25 cellular contexts compared by ENCODE assay signal in the genomic region with DNA sequence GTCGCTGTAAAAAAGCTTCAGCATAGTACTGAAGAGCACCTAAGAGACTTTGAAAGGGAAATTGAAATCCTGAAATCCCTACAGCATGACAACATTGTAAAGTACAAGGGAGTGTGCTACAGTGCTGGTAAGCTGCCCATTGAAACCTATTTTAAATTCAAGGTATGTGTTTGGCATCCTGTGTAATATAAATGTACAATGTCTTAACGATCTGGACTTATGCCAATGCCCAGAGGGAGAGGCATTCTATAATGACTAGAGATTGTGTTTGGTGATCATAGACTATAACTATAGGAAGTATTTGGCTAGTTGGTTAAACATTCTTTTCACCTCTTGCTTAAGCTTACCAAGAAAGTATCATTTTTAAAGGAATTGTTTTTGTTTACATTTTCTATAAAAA.
A peak's percentile ranks its signal among the peaks of the same experiment; 100 is the strongest.
DNase-seq lines count a peak whose midpoint lies in the region; ATAC-seq, FAIRE-seq and TF ChIP-seq lines count a peak whose summit lies in the region.
"Had no signal": no experiment of that assay in that cellular context is flagged by ENCODE, and none has a peak within 500 bp of the region (broad histone marks: within the 10 kb centered on the region; RNA-seq: fewer than 3 reads in every experiment).

No MANE protein-coding gene starts in this region.

- TF ChIP-seq POLR2A in endothelial cell of umbilical vein (IDR thresholded peaks at IDR 0.05; ENCODE audit: low read depth, low read length) (no peak), transverse colon (IDR thresholded peaks at IDR 0.05) (no peak)

- no peak overlapping the region for H3K4me2 ChIP-seq in endothelial cell of umbilical vein (ENCODE audit: insufficient read depth, low read length)
- H3K4me2 ChIP-seq: A549; BLaER1 treated with 17β-estradiol and CSF1 and Interleukin-3, amounts not matched to agents 10 nM and 100 nM had no signal

- peak; percentile 24 for DNase-seq in NCI-H146 (lab: John Stamatoyannopoulos, UW)
- no peak for DNase-seq in NCI-H146 treated with DMSO at 0.1 percent for 48 hours (lab: John Stamatoyannopoulos, UW; ENCODE audit: unreplicated experiment)
- DNase-seq in NCI-H345 (lab: John Stamatoyannopoulos, UW): peak; percentile 83
- peak; percentile 11 for DNase-seq in endothelial cell of umbilical vein (ENCODE audit: low read depth, low spot score)
- peak; percentile 16 for DNase-seq in small intestine
- DNase-seq in transverse colon: no peak
- DNase-seq in CD8-positive, alpha-beta T cell: no peak
- DNase-seq: activated CD4-positive, alpha-beta T cell treated with anti-CD3 and anti-CD28 coated beads, Interleukin-2, amount 10 ng/mL, durations not matched to agents 7 days and 5 days; immature natural killer cell; Peyer's patch; retina; stimulated activated CD8-positive, alpha-beta memory T cell treated with anti-CD3 and anti-CD28 coated beads, Interleukin-4, amount 100 ng/mL, for 48 hours; T-helper 2 cell; upper lobe of left lung had no signal

- TF ChIP-seq CTCF in endothelial cell of umbilical vein (IDR thresholded peaks at IDR 0.05; ENCODE audit: extremely low read depth in 1 of 2, insufficient read depth in 1 of 2, low read depth in 1 of 2, low read length in 2 of 2) (no peak), transverse colon (IDR thresholded peaks at IDR 0.05) (no peak)
- TF ChIP-seq CTCF in CD8-positive, alpha-beta T cell (IDR thresholded peaks at IDR 0.05): no peak

- no peaks in the 10 kb centered on the region for H3K27me3 ChIP-seq in endothelial cell of umbilical vein (ENCODE audit: control insufficient read depth in 2 of 2, insufficient read depth in 2 of 2, low read length in 2 of 2)
- no peaks in the 10 kb centered on the region for H3K27me3 ChIP-seq in small intestine (ENCODE audit: control insufficient read depth in 2 of 2, insufficient read depth in 2 of 2, low read length in 2 of 2)
- H3K27me3 ChIP-seq in transverse colon: no peaks in the 10 kb centered on the region
- H3K27me3 ChIP-seq in CD8-positive, alpha-beta T cell (ENCODE audit: insufficient read depth, low read length): no peaks in the 10 kb centered on the region
- H3K27me3 ChIP-seq: BLaER1 treated with 17β-estradiol and CSF1 and Interleukin-3, amounts not matched to agents 10 nM and 100 nM; Peyer's patch; upper lobe of left lung had no signal

- H3K4me1 ChIP-seq in endothelial cell of umbilical vein (ENCODE audit: control insufficient read depth, extremely low read depth, insufficient read depth, low read length) (peaks cover 12% of the 10 kb centered on the region), small intestine (ENCODE audit: control insufficient read depth in 2 of 2, insufficient read depth in 1 of 2, low read depth in 1 of 2, low read length in 1 of 2) (no peaks in the 10 kb centered on the region), transverse colon (peaks cover 0 to 4% (median 3%) of the 10 kb centered on the region in 4 donors)
- H3K4me1 ChIP-seq in CD8-positive, alpha-beta T cell (ENCODE audit: insufficient read depth, low read length): no peaks in the 10 kb centered on the region
- H3K4me1 ChIP-seq: A549; BLaER1 treated with 17β-estradiol and CSF1 and Interleukin-3, amounts not matched to agents 10 nM and 100 nM; Peyer's patch; upper lobe of left lung had no signal

- TF ChIP-seq EP300 in transverse colon (IDR thresholded peaks at IDR 0.05; ENCODE audit: low read depth): no peak

- H2AFZ ChIP-seq in endothelial cell of umbilical vein (ENCODE audit: low read depth, low read length): no peak overlapping the region

- H3K4me3 Mint-ChIP-seq in CD8-positive, alpha-beta T cell: no peak overlapping the region
- H3K4me3 Mint-ChIP-seq: activated CD4-positive, alpha-beta T cell treated with anti-CD3 and anti-CD28 coated beads, Interleukin-2, amount 10 ng/mL, durations not matched to agents 7 days and 5 days; brain; immature natural killer cell had no signal

- no peaks in the 10 kb centered on the region for H4K20me1 ChIP-seq in endothelial cell of umbilical vein (replicated peaks; ENCODE audit: control insufficient read depth, extremely low read depth, insufficient read depth, low read length)
- H4K20me1 ChIP-seq: BLaER1 treated with 17β-estradiol and CSF1 and Interleukin-3, amounts not matched to agents 10 nM and 100 nM had no signal

- BruUV-seq in endothelial cell of umbilical vein (replicated peaks; lab: Mats Ljungman, UMichigan): no TSS peak

- H3K27ac Mint-ChIP-seq in CD8-positive, alpha-beta T cell: no peak overlapping the region
- H3K27ac Mint-ChIP-seq: activated CD4-positive, alpha-beta T cell treated with anti-CD3 and anti-CD28 coated beads, Interleukin-2, amount 10 ng/mL, durations not matched to agents 7 days and 5 days; activated T-helper 2 cell treated with anti-CD3 and anti-CD28 coated beads, Interferon-gamma antibody, Interleukin-2, Interleukin-4, amounts not matched to agents 10 μg/mL and 5 μg/mL and 100 μg/mL, durations not matched to agents 14 hours and 24 hours and 36 hours; immature natural killer cell had no signal

- dilution Hi-C loops in endothelial cell of umbilical vein (cut with MboI; ENCODE audit: extremely low pct_ligation_motif_present, low sequenced_read_pairs): no loop called here

- CTCF ChIA-PET in endothelial cell of umbilical vein (lab: Charles Lee): interaction anchor here (1.1 to 1.6 kb wide), 2 partner anchors 96 to 331 kb away, joined by 3 read pairs; no protein-coding TSS in a partner anchor
- CTCF ChIA-PET in CD8-positive, alpha-beta T cell (lab: Charles Lee): no interaction called here

- no peaks in the 10 kb centered on the region for H3K79me2 ChIP-seq in endothelial cell of umbilical vein (ENCODE audit: control insufficient read depth, insufficient read depth, low read length)

- 89 to 98% (median 96%) methylated on average over 2 of the region's 2 CpGs for WGBS in small intestine, 3 donors
- WGBS in transverse colon (ENCODE audit: low coverage in 1 of 2), 2 donors: 63 to 72% methylated on average over 2 of the region's 2 CpGs

- FAIRE-seq in endothelial cell of umbilical vein (lab: Jason Lieb, UNC) (no peak), small intestine (lab: Jason Lieb, UNC) (no peak)
- FAIRE-seq: A549, colon, GM12878, HepG2 had no signal

- no peaks in the 10 kb centered on the region for H3K4me1 Mint-ChIP-seq in CD8-positive, alpha-beta T cell (ENCODE audit: low read depth)
- H3K4me1 Mint-ChIP-seq: activated CD4-positive, alpha-beta T cell treated with anti-CD3 and anti-CD28 coated beads, Interleukin-2, amount 10 ng/mL, durations not matched to agents 7 days and 5 days; brain; immature natural killer cell had no signal

- H3K4me3 ChIP-seq in endothelial cell of umbilical vein (replicated peaks in 1 of 3; ENCODE audit: insufficient read depth in 1 of 3, low read depth in 1 of 3, low read length in 3 of 3) (no peak overlapping the region), small intestine (ENCODE audit: low read depth in 1 of 2, low read length in 2 of 2) (no peak overlapping the region), transverse colon (no peak overlapping the region)
- no peak overlapping the region for H3K4me3 ChIP-seq in CD8-positive, alpha-beta T cell (ENCODE audit: low read depth, low read length)
- H3K4me3 ChIP-seq: A549; BLaER1 treated with 17β-estradiol and CSF1 and Interleukin-3, amounts not matched to agents 10 nM and 100 nM; GM12878; lung; Peyer's patch; SK-N-MC; upper lobe of left lung had no signal

- no peaks in the 10 kb centered on the region for H3K9me1 ChIP-seq in endothelial cell of umbilical vein (replicated peaks; ENCODE audit: control insufficient read depth, extremely low read depth, insufficient read depth, low read length)

- in situ Hi-C loops in transverse colon (cut with MboI; ENCODE audit: low pct_ligation_motif_present in 1 of 4, low pct_unique_long_range_greater_than_20kb in 1 of 4, low sequenced_read_pairs in 3 of 4): no loop called here

- H3K27ac ChIP-seq in endothelial cell of umbilical vein (ENCODE audit: insufficient read depth, low read depth, low read length): no peak overlapping the region
- H3K27ac ChIP-seq in small intestine (ENCODE audit: low read depth in 1 of 2, low read length in 1 of 2): no peak overlapping the region
- no peak overlapping the region for H3K27ac ChIP-seq in transverse colon
- H3K27ac ChIP-seq in CD8-positive, alpha-beta T cell (ENCODE audit: low read depth, low read length): no peak overlapping the region
- H3K27ac ChIP-seq: A549; BLaER1 treated with 17β-estradiol and CSF1 and Interleukin-3, amounts not matched to agents 10 nM and 100 nM; Peyer's patch; SK-N-MC; upper lobe of left lung; VCaP had no signal

- no peak overlapping the region for H3K9ac ChIP-seq in endothelial cell of umbilical vein (replicated peaks; ENCODE audit: extremely low read depth, insufficient read depth, low read length)
- H3K9ac ChIP-seq: BLaER1 treated with 17β-estradiol and CSF1 and Interleukin-3, amounts not matched to agents 10 nM and 100 nM had no signal

- no peak for ATAC-seq in CD8-positive, alpha-beta T cell
- ATAC-seq in HG02642 (IDR thresholded peaks at IDR 0.05; ENCODE audit: poor library complexity, unreplicated experiment): no peak
- ATAC-seq: A549, GM12878, HepG2 had no signal

- H3K9me3 ChIP-seq in endothelial cell of umbilical vein (replicated peaks; ENCODE audit: control insufficient read depth, insufficient read depth, low read length): no peaks in the 10 kb centered on the region
- H3K9me3 ChIP-seq in small intestine (ENCODE audit: control insufficient read depth, low read depth): no peaks in the 10 kb centered on the region
- H3K9me3 ChIP-seq in transverse colon: no peaks in the 10 kb centered on the region
- no peaks in the 10 kb centered on the region for H3K9me3 ChIP-seq in CD8-positive, alpha-beta T cell (ENCODE audit: low read length)
- H3K9me3 ChIP-seq: A549, Peyer's patch, upper lobe of left lung had no signal

- H3K36me3 Mint-ChIP-seq in CD8-positive, alpha-beta T cell: peaks cover 39% of the 10 kb centered on the region

- intact Hi-C loops in endothelial cell of umbilical vein (cut with micrococcal nuclease): no loop called here
- intact Hi-C loops in transverse colon (cut with DNase I; ENCODE audit: low total_unique reads): no loop called here
- intact Hi-C loops in CD8-positive, alpha-beta T cell (cut with DNase I, micrococcal nuclease): loop anchor here in 1 of 2 experiments (10.0 kb wide), 1 partner anchor 515 kb away; no protein-coding TSS in a partner anchor

- no peaks in the 10 kb centered on the region for H3K9me3 Mint-ChIP-seq in CD8-positive, alpha-beta T cell
- H3K9me3 Mint-ChIP-seq: brain, immature natural killer cell had no signal

- H3K36me3 ChIP-seq in endothelial cell of umbilical vein (ENCODE audit: control insufficient read depth in 2 of 2, extremely low read depth in 1 of 2, insufficient read depth in 2 of 2, low read length in 2 of 2): no peaks in the 10 kb centered on the region
- peaks cover 8 to 9% of the 10 kb centered on the region in 2 donors for H3K36me3 ChIP-seq in small intestine (ENCODE audit: control insufficient read depth in 2 of 2, insufficient read depth in 2 of 2, low read length in 2 of 2)
- peaks cover 0 to 26% (median 2%) of the 10 kb centered on the region in 4 donors for H3K36me3 ChIP-seq in transverse colon
- H3K36me3 ChIP-seq in CD8-positive, alpha-beta T cell (ENCODE audit: insufficient read depth, low read length): peaks cover 9% of the 10 kb centered on the region

- POLR2A ChIA-PET in endothelial cell of umbilical vein (lab: Charles Lee): no interaction called here
- POLR2A ChIA-PET in CD8-positive, alpha-beta T cell (lab: Charles Lee): no interaction called here

- H3K27me3 Mint-ChIP-seq in CD8-positive, alpha-beta T cell (ENCODE audit: low read depth): no peaks in the 10 kb centered on the region
- H3K27me3 Mint-ChIP-seq: activated CD4-positive, alpha-beta T cell treated with anti-CD3 and anti-CD28 coated beads, Interleukin-2, amount 10 ng/mL, durations not matched to agents 7 days and 5 days; brain had no signal

Comparison
In these comparisons a context has a peak if more than half of its experiments do, and no peak if none do; other contexts are left out.
1. DNase-seq: peak in NCI-H146 (single experiment), NCI-H345 (single experiment), endothelial cell of umbilical vein (single experiment) and small intestine (single experiment); none in NCI-H146 treated with DMSO at 0.1 percent for 48 hours (single experiment), transverse colon (single experiment) and CD8-positive, alpha-beta T cell (0 of 7).